ENCODE assay signal across 1 cellular context in the genomic region with DNA sequence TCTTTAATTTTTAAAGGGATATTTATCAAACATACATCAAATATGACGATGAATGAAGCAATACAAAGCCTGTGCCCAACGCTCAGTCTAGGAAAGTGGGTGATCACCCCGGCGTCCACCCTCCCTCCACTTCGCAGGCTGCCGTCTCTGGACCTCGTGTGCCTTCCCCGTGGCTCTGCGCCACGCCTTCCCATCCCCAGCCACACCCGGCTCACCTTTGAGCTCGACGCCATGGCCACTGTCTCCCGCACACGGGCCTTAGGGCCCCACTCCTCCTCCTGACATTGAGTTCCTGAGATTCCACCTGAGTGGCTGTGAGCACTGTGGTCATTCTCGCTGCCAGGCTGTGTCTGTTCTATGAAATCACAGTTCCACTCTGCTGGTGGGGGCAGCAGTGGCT.
TF ChIP-seq lines count a peak whose summit lies in the region.

No MANE protein-coding gene starts in this region.

TF ChIP-seq in GM23338, 12 proteins besides CTCF, POLR2A, EP300 and RAD21 (continued from another document):
- TF ChIP-seq, protein P1, sequence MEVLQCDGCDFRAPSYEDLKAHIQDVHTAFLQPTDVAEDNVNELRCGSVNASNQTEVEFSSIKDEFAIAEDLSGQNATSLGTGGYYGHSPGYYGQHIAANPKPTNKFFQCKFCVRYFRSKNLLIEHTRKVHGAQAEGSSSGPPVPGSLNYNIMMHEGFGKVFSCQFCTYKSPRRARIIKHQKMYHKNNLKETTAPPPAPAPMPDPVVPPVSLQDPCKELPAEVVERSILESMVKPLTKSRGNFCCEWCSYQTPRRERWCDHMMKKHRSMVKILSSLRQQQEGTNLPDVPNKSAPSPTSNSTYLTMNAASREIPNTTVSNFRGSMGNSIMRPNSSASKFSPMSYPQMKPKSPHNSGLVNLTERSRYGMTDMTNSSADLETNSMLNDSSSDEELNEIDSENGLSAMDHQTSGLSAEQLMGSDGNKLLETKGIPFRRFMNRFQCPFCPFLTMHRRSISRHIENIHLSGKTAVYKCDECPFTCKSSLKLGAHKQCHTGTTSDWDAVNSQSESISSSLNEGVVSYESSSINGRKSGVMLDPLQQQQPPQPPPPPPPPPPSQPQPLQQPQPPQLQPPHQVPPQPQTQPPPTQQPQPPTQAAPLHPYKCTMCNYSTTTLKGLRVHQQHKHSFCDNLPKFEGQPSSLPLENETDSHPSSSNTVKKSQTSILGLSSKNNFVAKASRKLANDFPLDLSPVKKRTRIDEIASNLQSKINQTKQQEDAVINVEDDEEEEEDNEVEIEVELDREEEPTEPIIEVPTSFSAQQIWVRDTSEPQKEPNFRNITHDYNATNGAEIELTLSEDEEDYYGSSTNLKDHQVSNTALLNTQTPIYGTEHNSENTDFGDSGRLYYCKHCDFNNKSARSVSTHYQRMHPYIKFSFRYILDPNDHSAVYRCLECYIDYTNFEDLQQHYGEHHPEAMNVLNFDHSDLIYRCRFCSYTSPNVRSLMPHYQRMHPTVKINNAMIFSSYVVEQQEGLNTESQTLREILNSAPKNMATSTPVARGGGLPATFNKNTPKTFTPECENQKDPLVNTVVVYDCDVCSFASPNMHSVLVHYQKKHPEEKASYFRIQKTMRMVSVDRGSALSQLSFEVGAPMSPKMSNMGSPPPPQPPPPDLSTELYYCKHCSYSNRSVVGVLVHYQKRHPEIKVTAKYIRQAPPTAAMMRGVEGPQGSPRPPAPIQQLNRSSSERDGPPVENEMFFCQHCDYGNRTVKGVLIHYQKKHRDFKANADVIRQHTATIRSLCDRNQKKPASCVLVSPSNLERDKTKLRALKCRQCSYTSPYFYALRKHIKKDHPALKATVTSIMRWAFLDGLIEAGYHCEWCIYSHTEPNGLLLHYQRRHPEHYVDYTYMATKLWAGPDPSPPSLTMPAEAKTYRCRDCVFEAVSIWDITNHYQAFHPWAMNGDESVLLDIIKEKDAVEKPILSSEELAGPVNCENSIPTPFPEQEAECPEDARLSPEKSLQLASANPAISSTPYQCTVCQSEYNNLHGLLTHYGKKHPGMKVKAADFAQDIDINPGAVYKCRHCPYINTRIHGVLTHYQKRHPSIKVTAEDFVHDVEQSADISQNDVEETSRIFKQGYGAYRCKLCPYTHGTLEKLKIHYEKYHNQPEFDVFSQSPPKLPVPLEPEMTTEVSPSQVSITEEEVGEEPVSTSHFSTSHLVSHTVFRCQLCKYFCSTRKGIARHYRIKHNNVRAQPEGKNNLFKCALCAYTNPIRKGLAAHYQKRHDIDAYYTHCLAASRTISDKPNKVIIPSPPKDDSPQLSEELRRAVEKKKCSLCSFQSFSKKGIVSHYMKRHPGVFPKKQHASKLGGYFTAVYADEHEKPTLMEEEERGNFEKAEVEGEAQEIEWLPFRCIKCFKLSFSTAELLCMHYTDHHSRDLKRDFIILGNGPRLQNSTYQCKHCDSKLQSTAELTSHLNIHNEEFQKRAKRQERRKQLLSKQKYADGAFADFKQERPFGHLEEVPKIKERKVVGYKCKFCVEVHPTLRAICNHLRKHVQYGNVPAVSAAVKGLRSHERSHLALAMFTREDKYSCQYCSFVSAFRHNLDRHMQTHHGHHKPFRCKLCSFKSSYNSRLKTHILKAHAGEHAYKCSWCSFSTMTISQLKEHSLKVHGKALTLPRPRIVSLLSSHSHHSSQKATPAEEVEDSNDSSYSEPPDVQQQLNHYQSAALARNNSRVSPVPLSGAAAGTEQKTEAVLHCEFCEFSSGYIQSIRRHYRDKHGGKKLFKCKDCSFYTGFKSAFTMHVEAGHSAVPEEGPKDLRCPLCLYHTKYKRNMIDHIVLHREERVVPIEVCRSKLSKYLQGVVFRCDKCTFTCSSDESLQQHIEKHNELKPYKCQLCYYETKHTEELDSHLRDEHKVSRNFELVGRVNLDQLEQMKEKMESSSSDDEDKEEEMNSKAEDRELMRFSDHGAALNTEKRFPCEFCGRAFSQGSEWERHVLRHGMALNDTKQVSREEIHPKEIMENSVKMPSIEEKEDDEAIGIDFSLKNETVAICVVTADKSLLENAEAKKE (CRISPR knock-in tag; IDR thresholded peaks at IDR 0.05), result no peak
- TF ChIP-seq ZNF114 (CRISPR knock-in tag; IDR thresholded peaks at IDR 0.05), result no peak
- TF ChIP-seq CREB1 (CRISPR knock-in tag; IDR thresholded peaks at IDR 0.05; ENCODE audit: low read depth), result no peak
- TF ChIP-seq NANOG (IDR thresholded peaks at IDR 0.05; ENCODE audit: borderline replicate concordance), result no peak
- TF ChIP-seq EZH2 (IDR thresholded peaks at IDR 0.05; ENCODE audit: low read depth, unreplicated experiment), result no peak
- TF ChIP-seq POLR2AphosphoS5 (IDR thresholded peaks at IDR 0.05; ENCODE audit: low read depth), result no peak
- TF ChIP-seq EZH2phosphoT487 (IDR thresholded peaks at IDR 0.05; ENCODE audit: unreplicated experiment), result no peak
